In genomic region chr17:39152134-39152884, GRCh38 we compare ENCODE assay signal across 9 cellular contexts. TPM values are rescaled to one million over a fixed set of nuclear protein-coding genes. Genes with fewer than 3 reads are reported as not detected.
A peak's percentile ranks its signal among the peaks of the same experiment; 100 is the strongest.
DNase-seq lines count a peak whose midpoint lies in the region; ATAC-seq, FAIRE-seq and TF ChIP-seq lines count a peak whose summit lies in the region.
"Had no signal": no experiment of that assay in that cellular context is flagged by ENCODE, and none has a peak within 500 bp of the region (broad histone marks: within the 10 kb centered on the region; RNA-seq: fewer than 3 reads in every experiment).

No MANE protein-coding gene starts in this region.

- no peak for DNase-seq in PC-9
- DNase-seq in mesendoderm = no peak
- DNase-seq in tibial nerve (ENCODE audit: low spot score in 2 of 2) = peak in 1 of 2 donors; percentile 41
- no peak for DNase-seq in left lobe of liver (ENCODE audit: low spot score)
- DNase-seq in NCI-H1092 treated with DMSO at 0.1 percent for 48 hours (lab: John Stamatoyannopoulos, UW) = no peak

- CTCF ChIA-PET in PC-9 (lab: Charles Lee) = interaction anchor here (0.6 to 4.3 kb wide), 10 partner anchors 8 to 252 kb away, joined by 3 to 62 read pairs (median 4); partner anchors contain the start of gene FBXO47

- H2AFZ ChIP-seq in PC-9 = peak overlapping the region; percentile 62

- no peak overlapping the region for H3K18ac ChIP-seq in mesendoderm (ENCODE audit: low read length)

- H3K4me2 ChIP-seq in PC-9 = peak overlapping the region; percentile 77
- peak overlapping the region; percentile 64 for H3K4me2 ChIP-seq in mesendoderm (ENCODE audit: low read length)

- H3K79me2 ChIP-seq in PC-9 (ENCODE audit: low read depth) = no peaks in the 10 kb centered on the region
- H3K79me2 ChIP-seq in mesendoderm (ENCODE audit: control insufficient read depth, insufficient read depth, low read length) = no peaks in the 10 kb centered on the region

- peak overlapping the region; percentile 56 for H3K9ac ChIP-seq in mesendoderm (ENCODE audit: low read length)

- no TSS peak for BruUV-seq in PC-9 (replicated peaks; lab: Mats Ljungman, UMichigan)

- H3K4me1 ChIP-seq in PC-9 (replicated peaks; ENCODE audit: insufficient read depth) (peaks cover 8% of the 10 kb centered on the region), mesendoderm (ENCODE audit: control insufficient read depth, low read depth, low read length) (peaks cover 2% of the 10 kb centered on the region), tibial nerve (peaks cover 0 to 28% (median 19%) of the 10 kb centered on the region in 4 donors)

- no peaks in the 10 kb centered on the region for H4K20me1 ChIP-seq in PC-9 (ENCODE audit: insufficient read depth)

- POLR2A ChIA-PET in PC-9 (lab: Charles Lee; ENCODE audit: unreplicated experiment) = interaction anchor here (0.6 to 0.9 kb wide), 5 partner anchors 12 to 608 kb away, joined by 5 to 8 read pairs (median 7); no protein-coding TSS in a partner anchor

- TF ChIP-seq CTCF in PC-9 (conservative IDR thresholded peaks at IDR 0.05) (no peak), tibial nerve (IDR thresholded peaks at IDR 0.05) (no peak)

- peak overlapping the region; percentile 68 for H3K56ac ChIP-seq in mesendoderm (ENCODE audit: low read length)

- no peak overlapping the region for H4K5ac ChIP-seq in mesendoderm (ENCODE audit: low read length)

- H2AK5ac ChIP-seq in mesendoderm (ENCODE audit: low read length) = no peak overlapping the region

- H3F3A ChIP-seq in PC-9 (ENCODE audit: insufficient read depth, low read depth) = peaks cover 15% of the 10 kb centered on the region; the same call in 1 of the 2 replicates

- H3K4me3 ChIP-seq in PC-9 (peak overlapping the region; percentile 73), mesendoderm (ENCODE audit: low read length) (peak overlapping the region; percentile 26), tibial nerve (peak overlapping the region; percentile 78 to 99 (median 82))

- intact Hi-C loops in PC-9 (cut with micrococcal nuclease; ENCODE audit: unreplicated experiment) = loop anchor here (2.0 to 5.0 kb wide), 5 partner anchors 90 to 475 kb away; no protein-coding TSS in a partner anchor

- H3K36me3 ChIP-seq in PC-9 (ENCODE audit: low read depth) = no peaks in the 10 kb centered on the region
- no peaks in the 10 kb centered on the region for H3K36me3 ChIP-seq in mesendoderm (ENCODE audit: control insufficient read depth, insufficient read depth, low read length)
- no peaks in the 10 kb centered on the region for H3K36me3 ChIP-seq in tibial nerve

- peak; percentile 55 for FAIRE-seq in G401.6 (lab: Jason Lieb, UNC)

- H2BK120ac ChIP-seq in mesendoderm (ENCODE audit: low read depth, low read length) = no peak overlapping the region

- no peaks in the 10 kb centered on the region for H3K9me3 ChIP-seq in PC-9 (ENCODE audit: insufficient read depth, low read depth)
- no peaks in the 10 kb centered on the region for H3K9me3 ChIP-seq in tibial nerve

- H3K23ac ChIP-seq in mesendoderm (ENCODE audit: low read length) = no peak overlapping the region

- no peak overlapping the region for H2BK5ac ChIP-seq in mesendoderm (ENCODE audit: low read length)

- TF ChIP-seq EP300 in tibial nerve (IDR thresholded peaks at IDR 0.05) = no peak

- no CpG with 5 or more reads among the region's 23 CpGs for WGBS in mesendoderm (ENCODE audit: extremely low coverage, insufficient coverage, low lambda C conversion rate)
- 10 to 14% methylated on average over 23 of the region's 23 CpGs for WGBS in tibial nerve, 2 donors

- no peak overlapping the region for H2BK15ac ChIP-seq in mesendoderm (replicated peaks; ENCODE audit: low read depth)

- H3K27me3 ChIP-seq in PC-9 (ENCODE audit: insufficient read depth, low read depth) = no peaks in the 10 kb centered on the region
- peaks cover 6% of the 10 kb centered on the region for H3K27me3 ChIP-seq in mesendoderm (ENCODE audit: insufficient read depth, low read length, poor library complexity)
- peaks cover 0 to 24% of the 10 kb centered on the region in 2 donors for H3K27me3 ChIP-seq in tibial nerve

- no peaks in the 10 kb centered on the region for H3K79me1 ChIP-seq in mesendoderm (ENCODE audit: low read length)

- H3K4ac ChIP-seq in mesendoderm (ENCODE audit: low read depth, low read length) = no peak overlapping the region

- H3K27ac ChIP-seq in PC-9 (no peak overlapping the region), cingulate gyrus (ENCODE audit: low read depth, low read length) (peak overlapping the region; percentile 54), mesendoderm (ENCODE audit: low read depth, low read length) (no peak overlapping the region), tibial nerve (peak overlapping the region in 3 of 4 donors; percentile 88 to 99 (median 94))

- H4K8ac ChIP-seq in mesendoderm (ENCODE audit: low read depth, low read length) = no peak overlapping the region

- no peaks in the 10 kb centered on the region for H3K9me2 ChIP-seq in PC-9 (ENCODE audit: insufficient read depth)

- no peak for TF ChIP-seq POLR2A in tibial nerve (IDR thresholded peaks at IDR 0.05)

- ATAC-seq in left lobe of liver (no peak), GM18502 (IDR thresholded peaks at IDR 0.05; ENCODE audit: poor library complexity, unreplicated experiment) (no peak)

RNA-seq across cellular contexts. Expression of gene PLXDC1, which starts 0.9 kb away (rescaled TPM):
- total RNA-seq in PC-9 (2021) (2.5 and 2.9 TPM in 2 replicates), tibial nerve (10 to 100 TPM; 34.1 to 95.1 (median 42.4) TPM), left lobe of liver (0.50 TPM)
- 0.44 TPM for polyA plus RNA-seq in mesendoderm (2013, experiment 1 of 2)
- 0.24 TPM for polyA plus RNA-seq in mesendoderm (2013, experiment 2 of 2)

RNA-seq across cellular contexts. Expression of gene ARL5C, which starts 13.7 kb away (rescaled TPM):
- total RNA-seq in PC-9 (2021) (not detected in 2 replicates), tibial nerve (not detected), left lobe of liver (not detected)
- not detected for polyA plus RNA-seq in mesendoderm (2013, experiment 1 of 2)
- polyA plus RNA-seq in mesendoderm (2013, experiment 2 of 2) = not detected
- total RNA-seq: LHCN-M2 had no signal

RNA-seq across cellular contexts. Expression of gene CACNB1, which starts 45.2 kb away (rescaled TPM):
- 21.4 and 26.0 TPM in 2 replicates for total RNA-seq in PC-9 (2021)
- 4.3 TPM for polyA plus RNA-seq in mesendoderm (2013, experiment 1 of 2)
- polyA plus RNA-seq in mesendoderm (2013, experiment 2 of 2) = 4.5 TPM
- 10 to 100 TPM in 3 of 4 donors, 1 to 10 TPM in 1; 7.1 to 20.3 (median 15.0) TPM for total RNA-seq in tibial nerve
- 0.40 TPM for total RNA-seq in left lobe of liver

RNA-seq across cellular contexts. Expression of gene RPL19, which starts 47.8 kb away (rescaled TPM):
- 1,438 and 1,670 TPM in 2 replicates for total RNA-seq in PC-9 (2021)
- 2,776 TPM for polyA plus RNA-seq in mesendoderm (2013, experiment 1 of 2)
- 2,856 TPM for polyA plus RNA-seq in mesendoderm (2013, experiment 2 of 2)
- 1,000 to 10,000 TPM; 2,381 to 3,486 (median 2,809) TPM for total RNA-seq in tibial nerve
- total RNA-seq in left lobe of liver = 484 TPM

Comparison
In these comparisons a context has a peak if more than half of its experiments do, and no peak if none do; other contexts are left out.
1. H3K27ac ChIP-seq: peak in cingulate gyrus (single experiment) and tibial nerve (3 of 4); none in PC-9 (single experiment) and mesendoderm (single experiment).
2. H3K4me3 ChIP-seq: peak in every context shown above with its lines; median percentile 82 in tibial nerve; 73 in PC-9; 26 in mesendoderm.